In the genomic region with DNA sequence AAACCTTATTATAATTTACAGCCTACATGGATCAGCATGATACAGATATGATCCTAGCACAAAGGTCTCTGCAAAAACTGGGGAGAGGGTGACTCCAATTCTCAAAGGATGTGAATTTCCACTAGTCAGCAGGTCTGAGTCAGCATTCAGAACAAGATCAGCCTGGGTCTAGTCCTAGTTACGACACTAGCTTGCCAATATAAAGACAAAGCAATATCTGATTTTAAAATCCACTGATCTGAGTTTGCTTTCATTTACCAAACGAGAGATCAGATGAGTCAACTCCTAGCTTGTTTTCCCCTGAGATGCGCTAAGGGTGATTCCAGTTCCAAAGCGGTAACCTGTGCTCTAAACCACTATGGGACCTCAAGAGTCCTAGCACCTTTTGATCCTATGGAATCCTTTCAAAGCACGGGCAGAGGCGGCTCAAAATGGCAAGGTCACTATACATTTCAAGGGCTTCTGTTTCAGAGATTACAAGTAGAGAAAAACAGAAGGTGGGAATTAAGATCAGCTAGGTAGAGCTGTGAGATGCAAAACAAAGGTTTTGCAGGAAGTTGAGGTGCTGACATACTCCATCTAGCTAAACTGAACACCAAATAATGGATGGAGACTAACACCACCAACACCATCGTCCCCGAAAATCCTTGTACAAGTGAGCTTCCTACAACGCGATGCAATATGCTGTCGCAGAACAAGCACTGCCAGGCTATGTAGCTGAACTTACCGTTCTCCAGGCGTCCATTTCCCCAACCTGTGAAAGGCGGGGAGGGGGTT, we compare ENCODE assay signal across 8 cellular contexts. TPM values are rescaled to one million over a fixed set of nuclear protein-coding genes. Genes with fewer than 3 reads are reported as not detected.
DNase-seq lines count a peak whose midpoint lies in the region; ATAC-seq and TF ChIP-seq lines count a peak whose summit lies in the region.

No MANE protein-coding gene starts in this region.

- H3K9me3 Mint-ChIP-seq in CD14-positive monocyte, result no peaks in the 10 kb centered on the region
- no peaks in the 10 kb centered on the region for H3K9me3 Mint-ChIP-seq in activated naive CD4-positive, alpha-beta T cell treated with anti-CD3 and anti-CD28 coated beads, Interleukin-2, amount 50 U/mL, for 72 hours
- H3K9me3 Mint-ChIP-seq in stimulated activated naive B cell treated with anti-CD40 and anti-IgM and Interleukin-4, amounts not matched to agents 10 μg/mL and 1 μg/mL and 100 μg/mL, for 72 hours, result no peaks in the 10 kb centered on the region

- H3K36me3 Mint-ChIP-seq in CD14-positive monocyte, result peaks cover 12 to 18% of the 10 kb centered on the region in 2 donors
- peaks cover 5 to 8% of the 10 kb centered on the region in 2 donors for H3K36me3 Mint-ChIP-seq in activated naive CD4-positive, alpha-beta T cell treated with anti-CD3 and anti-CD28 coated beads, Interleukin-2, amount 50 U/mL, for 72 hours
- H3K36me3 Mint-ChIP-seq in stimulated activated naive B cell treated with anti-CD40 and anti-IgM and Interleukin-4, amounts not matched to agents 10 μg/mL and 1 μg/mL and 100 μg/mL, for 72 hours, result peaks cover 7 to 11% of the 10 kb centered on the region in 2 donors

- H3K36me3 ChIP-seq in HUES64 (ENCODE audit: insufficient read depth, low read length) (peaks cover 10% of the 10 kb centered on the region), iPS-20b (ENCODE audit: insufficient read depth, low read depth, low read length) (peaks cover 10% of the 10 kb centered on the region)

- H3K4me3 ChIP-seq in HUES64 (ENCODE audit: low read length), result peak overlapping the region; percentile 77
- peak overlapping the region; percentile 99 for H3K4me3 ChIP-seq in iPS-20b (ENCODE audit: low read length)

- intact Hi-C loops in CD14-positive monocyte (cut with micrococcal nuclease), result loop anchor here (5.0 to 10.0 kb wide), 5 partner anchors 89 to 418 kb away; partner anchors contain the start of genes DCAF10 (in 1 of the 2), EXOSC3 (in 1 of the 2), POLR1E (in 1 of the 2) and TOMM5 (in 1 of the 2)

- H3K4me1 ChIP-seq in HUES64 (ENCODE audit: insufficient read depth, low read length), result peaks cover 18% of the 10 kb centered on the region; the same call in 1 of the 2 replicates
- H3K4me1 ChIP-seq in iPS-20b (ENCODE audit: insufficient read depth, low read length), result peaks cover 6% of the 10 kb centered on the region

- peak; percentile 13 for ATAC-seq in GM19035 (IDR thresholded peaks at IDR 0.05; ENCODE audit: unreplicated experiment)
- ATAC-seq in activated naive CD4-positive, alpha-beta T cell treated with anti-CD3 and anti-CD28 coated beads, Interleukin-2, amount 50 U/mL, for 72 hours, result peak; percentile 7 to 16
- peak; percentile 15 to 28 for ATAC-seq in stimulated activated naive B cell treated with anti-CD40 and anti-IgM and Interleukin-4, amounts not matched to agents 10 μg/mL and 1 μg/mL and 100 μg/mL, for 72 hours (replicated peaks)
- no peak for ATAC-seq in HG02981 (IDR thresholded peaks at IDR 0.05; ENCODE audit: unreplicated experiment)

- H3K27ac Mint-ChIP-seq in CD14-positive monocyte, result peak overlapping the region; percentile 82 to 92 (median 84)
- H3K27ac Mint-ChIP-seq in activated naive CD4-positive, alpha-beta T cell treated with anti-CD3 and anti-CD28 coated beads, Interleukin-2, amount 50 U/mL, for 72 hours, result peak overlapping the region; percentile 85 to 97
- H3K27ac Mint-ChIP-seq in stimulated activated naive B cell treated with anti-CD40 and anti-IgM and Interleukin-4, amounts not matched to agents 10 μg/mL and 1 μg/mL and 100 μg/mL, for 72 hours, result peak overlapping the region; percentile 98

- H3K4me3 Mint-ChIP-seq in CD14-positive monocyte, result peak overlapping the region; percentile 83 to 90
- peak overlapping the region; percentile 92 to 97 for H3K4me3 Mint-ChIP-seq in stimulated activated naive B cell treated with anti-CD40 and anti-IgM and Interleukin-4, amounts not matched to agents 10 μg/mL and 1 μg/mL and 100 μg/mL, for 72 hours

- no peak overlapping the region for H3K27ac ChIP-seq in HUES64 (ENCODE audit: low read depth, low read length)
- H3K27ac ChIP-seq in iPS-20b (ENCODE audit: low read length), result no peak overlapping the region

- H3K9me3 ChIP-seq in HUES64 (ENCODE audit: insufficient read depth, low read depth, low read length) (no peaks in the 10 kb centered on the region), iPS-20b (ENCODE audit: insufficient read depth, low read depth, low read length) (no peaks in the 10 kb centered on the region)

- TF ChIP-seq CTCF in CD14-positive monocyte (IDR thresholded peaks at IDR 0.05), result no peak

- H3K4me1 Mint-ChIP-seq in CD14-positive monocyte, result peaks cover 25% of the 10 kb centered on the region
- peaks cover 12 to 23% of the 10 kb centered on the region in 2 donors for H3K4me1 Mint-ChIP-seq in stimulated activated naive B cell treated with anti-CD40 and anti-IgM and Interleukin-4, amounts not matched to agents 10 μg/mL and 1 μg/mL and 100 μg/mL, for 72 hours

- peaks cover 0 to 2% (median 2%) of the 10 kb centered on the region in 3 donors for H3K27me3 Mint-ChIP-seq in CD14-positive monocyte (ENCODE audit: low read depth in 3 of 3)
- H3K27me3 Mint-ChIP-seq in stimulated activated naive B cell treated with anti-CD40 and anti-IgM and Interleukin-4, amounts not matched to agents 10 μg/mL and 1 μg/mL and 100 μg/mL, for 72 hours, result no peaks in the 10 kb centered on the region

- 10% methylated on average over 14 of the region's 14 CpGs for WGBS in HUES64

- H3K9ac ChIP-seq in HUES64 (ENCODE audit: low read depth, low read length) (peak overlapping the region; percentile 77), iPS-20b (ENCODE audit: low read depth, low read length) (peak overlapping the region; percentile 73; the same call in 1 of the 2 replicates)

- DNase-seq in CD14-positive monocyte (ENCODE audit: low spot score) (no peak), H4 (ENCODE audit: low spot score) (no peak)
- DNase-seq in activated naive CD4-positive, alpha-beta T cell treated with anti-CD3 and anti-CD28 coated beads, Interleukin-2, amount 50 U/mL, for 72 hours (ENCODE audit: low spot score in 2 of 2), result no peak
- no peak for DNase-seq in stimulated activated naive B cell treated with anti-CD40 and anti-IgM and Interleukin-4, amounts not matched to agents 10 μg/mL and 1 μg/mL and 100 μg/mL, for 72 hours

- H3K27me3 ChIP-seq in HUES64 (ENCODE audit: insufficient read depth, low read length) (peaks cover 4% of the 10 kb centered on the region; the same call in 1 of the 2 replicates), iPS-20b (ENCODE audit: insufficient read depth, low read length) (peaks cover 10% of the 10 kb centered on the region; the same call in 1 of the 2 replicates)

RNA-seq across cellular contexts. Expression of gene SLC25A51, which starts 0.9 kb away (rescaled TPM):
- 1 to 10 TPM; 5.9 to 8.9 TPM for polyA plus RNA-seq in CD14-positive monocyte
- 7.2 TPM for polyA plus RNA-seq in HUES64 (2013, experiment 1 of 2)
- 11.0 TPM for polyA plus RNA-seq in HUES64 (2013, experiment 2 of 2)
- total RNA-seq in activated naive CD4-positive, alpha-beta T cell treated with anti-CD3 and anti-CD28 coated beads, Interleukin-2, amount 50 U/mL, for 72 hours, result 10 to 100 TPM; 20.2 to 24.5 TPM
- 26.3 and 38.4 TPM in 2 replicates for total RNA-seq in H4 (2014; rRNA removed; shearing (Covaris generic))
